Comparison of ENCODE assay signal across 35 cellular contexts in the genomic region with DNA sequence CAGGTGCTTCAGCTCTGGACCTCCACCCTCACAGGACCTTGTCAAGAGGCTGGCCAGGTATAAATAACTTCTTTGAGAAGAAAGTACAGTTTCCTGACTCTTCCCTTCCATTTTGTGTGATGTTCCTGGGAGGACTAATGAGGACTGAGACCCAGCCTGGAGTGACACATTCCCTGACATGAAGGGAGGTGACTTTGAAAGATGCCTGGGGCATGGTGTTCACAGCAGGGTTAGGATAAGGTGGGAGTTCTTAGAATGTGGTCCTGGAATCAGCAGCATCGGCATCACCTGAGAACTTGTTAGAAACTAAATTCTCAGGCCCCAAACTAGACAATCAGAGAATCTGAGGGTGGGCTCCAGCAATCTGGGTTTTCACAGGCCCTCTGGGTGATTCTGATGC.
"Had no signal": no experiment of that assay in that cellular context is flagged by ENCODE, and none has a peak within 500 bp of the region (broad histone marks: within the 10 kb centered on the region; RNA-seq: fewer than 3 reads in every experiment).

No MANE protein-coding gene starts in this region.

- H3K9me3 ChIP-seq: MG63 had no signal

- DNase-seq: Karpas-422, Kasumi-1, MG63, MM.1S, MV-4-11, NCI-H1048, NCI-H1092, NCI-H1092 treated with DMSO at 0.1 percent for 48 hours, NCI-H1105, NCI-H1105 treated with DMSO at 0.1 percent for 48 hours, NCI-H1417, NCI-H1417 treated with DMSO at 0.1 percent for 48 hours, NCI-H1436, NCI-H1436 treated with DMSO at 0.1 percent for 48 hours, NCI-H146, NCI-H1694, NCI-H1694 treated with DMSO at 0.1 percent for 48 hours, NCI-H187, NCI-H187 treated with DMSO at 0.1 percent for 48 hours, NCI-H1930, NCI-H2029, NCI-H2029 treated with DMSO at 0.1 percent for 48 hours, NCI-H2081, NCI-H2081 treated with DMSO at 0.1 percent for 48 hours, NCI-H2107, NCI-H2171, NCI-H2171 treated with DMSO at 0.1 percent for 48 hours, NCI-H2227 treated with DMSO at 0.1 percent for 48 hours, NCI-H226, NCI-H345, NCI-H446, NCI-H446 treated with DMSO at 0.1 percent for 48 hours, NCI-H510A, NCI-H510A treated with DMSO at 0.1 percent for 48 hours had no signal

- H3K36me3 ChIP-seq: MG63 had no signal

- H3K4me3 ChIP-seq: MG63 had no signal

- H3K27me3 ChIP-seq: MG63 had no signal

- H3K27ac ChIP-seq: KMS-11 had no signal
